2 cellular contexts compared by ENCODE assay signal in the genomic region with DNA sequence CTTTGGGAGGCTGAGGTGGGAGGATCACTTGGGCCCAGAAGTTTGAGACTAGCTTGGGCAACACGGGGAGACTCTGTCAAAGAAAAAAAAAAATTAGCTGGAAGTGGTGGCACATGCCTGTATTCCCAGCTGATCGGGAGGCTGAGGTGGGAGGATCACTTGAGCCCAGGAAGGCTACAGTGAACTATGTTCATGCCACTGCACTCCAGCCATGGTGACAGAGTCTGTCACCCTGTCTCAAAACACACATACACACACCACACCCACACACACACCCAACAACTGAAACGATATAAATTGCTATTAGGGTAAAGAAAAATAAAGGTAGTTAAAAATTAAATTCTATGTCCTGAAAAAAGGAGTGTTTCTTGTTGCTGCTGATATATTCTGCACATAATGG.
TF ChIP-seq lines count a peak whose summit lies in the region.

No MANE protein-coding gene starts in this region.

TF ChIP-seq in IMR-90, 13 proteins besides CTCF, POLR2A, EP300 and RAD21:
- no peak for TF ChIP-seq MAZ (IDR thresholded peaks at IDR 0.05; ENCODE audit: borderline replicate concordance, low read depth, low read length)
- no peak for TF ChIP-seq CEBPB (IDR thresholded peaks at IDR 0.05; ENCODE audit: low read depth, low read length)
- no peak for TF ChIP-seq MXI1 (IDR thresholded peaks at IDR 0.05; ENCODE audit: borderline replicate concordance, low read depth, low read length)

TF ChIP-seq in K562, 482 proteins besides CTCF, POLR2A, EP300 and RAD21:
- TF ChIP-seq ZNF589 (CRISPR knock-in tag; IDR thresholded peaks at IDR 0.05; ENCODE audit: low read depth), result no peak
- TF ChIP-seq, protein P1, sequence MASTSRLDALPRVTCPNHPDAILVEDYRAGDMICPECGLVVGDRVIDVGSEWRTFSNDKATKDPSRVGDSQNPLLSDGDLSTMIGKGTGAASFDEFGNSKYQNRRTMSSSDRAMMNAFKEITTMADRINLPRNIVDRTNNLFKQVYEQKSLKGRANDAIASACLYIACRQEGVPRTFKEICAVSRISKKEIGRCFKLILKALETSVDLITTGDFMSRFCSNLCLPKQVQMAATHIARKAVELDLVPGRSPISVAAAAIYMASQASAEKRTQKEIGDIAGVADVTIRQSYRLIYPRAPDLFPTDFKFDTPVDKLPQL (IDR thresholded peaks at IDR 0.05; ENCODE audit: extremely low read depth, insufficient read length), result no peak
- no peak for TF ChIP-seq DIDO1 (tag; IDR thresholded peaks at IDR 0.05; ENCODE audit: low read depth)
- TF ChIP-seq, protein P2, sequence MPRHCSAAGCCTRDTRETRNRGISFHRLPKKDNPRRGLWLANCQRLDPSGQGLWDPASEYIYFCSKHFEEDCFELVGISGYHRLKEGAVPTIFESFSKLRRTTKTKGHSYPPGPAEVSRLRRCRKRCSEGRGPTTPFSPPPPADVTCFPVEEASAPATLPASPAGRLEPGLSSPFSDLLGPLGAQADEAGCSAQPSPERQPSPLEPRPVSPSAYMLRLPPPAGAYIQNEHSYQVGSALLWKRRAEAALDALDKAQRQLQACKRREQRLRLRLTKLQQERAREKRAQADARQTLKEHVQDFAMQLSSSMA (CRISPR knock-in tag; IDR thresholded peaks at IDR 0.05), result no peak
- no peak for TF ChIP-seq BRCA1 (IDR thresholded peaks at IDR 0.05)
- no peak for TF ChIP-seq BRCA1 (CRISPR knock-in tag; IDR thresholded peaks at IDR 0.05)
- no peak for TF ChIP-seq KLF6 (CRISPR knock-in tag; IDR thresholded peaks at IDR 0.05; ENCODE audit: borderline replicate concordance)
- no peak for TF ChIP-seq ZNF282 (CRISPR knock-in tag; IDR thresholded peaks at IDR 0.05)
- TF ChIP-seq ZFP1 (CRISPR knock-in tag; IDR thresholded peaks at IDR 0.05), result no peak
- TF ChIP-seq RBM34 (IDR thresholded peaks at IDR 0.05; ENCODE audit: borderline replicate concordance, insufficient read depth, low read length), result no peak
- TF ChIP-seq SMARCA4 (IDR thresholded peaks at IDR 0.05), result no peak
- no peak for TF ChIP-seq ZEB2 (IDR thresholded peaks at IDR 0.05)
- TF ChIP-seq, protein P3, sequence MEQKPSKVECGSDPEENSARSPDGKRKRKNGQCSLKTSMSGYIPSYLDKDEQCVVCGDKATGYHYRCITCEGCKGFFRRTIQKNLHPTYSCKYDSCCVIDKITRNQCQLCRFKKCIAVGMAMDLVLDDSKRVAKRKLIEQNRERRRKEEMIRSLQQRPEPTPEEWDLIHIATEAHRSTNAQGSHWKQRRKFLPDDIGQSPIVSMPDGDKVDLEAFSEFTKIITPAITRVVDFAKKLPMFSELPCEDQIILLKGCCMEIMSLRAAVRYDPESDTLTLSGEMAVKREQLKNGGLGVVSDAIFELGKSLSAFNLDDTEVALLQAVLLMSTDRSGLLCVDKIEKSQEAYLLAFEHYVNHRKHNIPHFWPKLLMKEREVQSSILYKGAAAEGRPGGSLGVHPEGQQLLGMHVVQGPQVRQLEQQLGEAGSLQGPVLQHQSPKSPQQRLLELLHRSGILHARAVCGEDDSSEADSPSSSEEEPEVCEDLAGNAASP (IDR thresholded peaks at IDR 0.05), result no peak
